26 cellular contexts compared by ENCODE assay signal in the genomic region with DNA sequence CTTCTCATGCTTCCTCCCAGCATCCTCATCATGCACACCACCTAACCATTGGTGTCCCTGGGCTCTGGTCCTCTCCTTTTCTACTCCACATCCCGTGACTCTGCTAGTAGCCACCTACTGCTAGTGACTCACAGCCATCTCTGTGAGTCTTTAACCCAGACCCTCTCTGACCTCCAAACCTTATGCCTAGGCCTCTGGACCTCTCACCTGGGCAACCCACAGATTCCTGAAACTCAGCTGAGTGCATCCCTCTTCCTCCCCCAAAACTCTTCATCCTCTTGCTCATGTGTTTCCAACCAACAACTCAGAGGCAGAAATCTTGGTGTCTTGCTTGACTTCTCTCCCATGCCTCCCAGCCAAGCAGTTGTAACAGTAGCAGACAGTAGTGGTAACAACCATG. TPM values are rescaled to one million over a fixed set of nuclear protein-coding genes. Genes with fewer than 3 reads are reported as not detected.
"Had no signal": no experiment of that assay in that cellular context is flagged by ENCODE, and none has a peak within 500 bp of the region (broad histone marks: within the 10 kb centered on the region; RNA-seq: fewer than 3 reads in every experiment).

No MANE protein-coding gene starts in this region.

- H3K36me3 ChIP-seq: neutrophil, pancreas, right lobe of liver, sigmoid colon, stomach, thoracic aorta, thyroid gland, tibial nerve, upper lobe of left lung, uterus had no signal

- H3K27ac ChIP-seq: neutrophil, pancreas, psoas muscle, right lobe of liver, sigmoid colon, stomach, thoracic aorta, thyroid gland, tibial nerve, upper lobe of left lung, uterus had no signal

- H3K4me1 ChIP-seq: pancreas, psoas muscle, right lobe of liver, sigmoid colon, stomach, tibial nerve, uterus had no signal

- H3K4me3 Mint-ChIP-seq: naive thymus-derived CD4-positive, alpha-beta T cell; nephron; stimulated activated effector memory CD8-positive, alpha-beta T cell treated with anti-CD3 and anti-CD28 coated beads, Interleukin-12 subunit alpha, Interleukin-12 subunit beta, amount 100 ng/mL, for 72 hours; stimulated activated naive B cell treated with anti-CD40 and anti-IgM and Interleukin-4, amounts not matched to agents 10 μg/mL and 1 μg/mL and 100 μg/mL, for 72 hours; stimulated activated naive CD8-positive, alpha-beta T cell treated with anti-CD3 and anti-CD28 coated beads, Interleukin-15, Interleukin-2, amounts not matched to agents 100 ng/mL and 50 ng/mL, for 24 hours had no signal

- H3K4me1 Mint-ChIP-seq: nephron; stimulated activated naive B cell treated with anti-CD40 and anti-IgM and Interleukin-4, amounts not matched to agents 10 μg/mL and 1 μg/mL and 100 μg/mL, for 72 hours had no signal

- H3K9me3 ChIP-seq: neutrophil, pancreas, thoracic aorta, thyroid gland, uterus had no signal

- H3K9me3 Mint-ChIP-seq: stimulated activated naive CD8-positive, alpha-beta T cell treated with anti-CD3 and anti-CD28 coated beads, Interleukin-15, Interleukin-2, amounts not matched to agents 100 ng/mL and 50 ng/mL, for 24 hours had no signal

- H3K27me3 ChIP-seq: neutrophil, pancreas, right lobe of liver, sigmoid colon, stomach, thyroid gland, tibial nerve, upper lobe of left lung, uterus had no signal

- ATAC-seq: naive thymus-derived CD4-positive, alpha-beta T cell; pancreas; psoas muscle; right cardiac atrium; right lobe of liver; stimulated activated effector memory CD8-positive, alpha-beta T cell treated with anti-CD3 and anti-CD28 coated beads, Interleukin-12 subunit alpha, Interleukin-12 subunit beta, amount 100 ng/mL, for 72 hours; stimulated activated naive B cell treated with anti-CD40 and anti-IgM and Interleukin-4, amounts not matched to agents 10 μg/mL and 1 μg/mL and 100 μg/mL, for 72 hours had no signal

- H3K27me3 Mint-ChIP-seq: progenitor cell of endocrine pancreas; stimulated activated naive CD8-positive, alpha-beta T cell treated with anti-CD3 and anti-CD28 coated beads, Interleukin-15, Interleukin-2, amounts not matched to agents 100 ng/mL and 50 ng/mL, for 24 hours had no signal

- H3K4me3 ChIP-seq: pancreas, psoas muscle, right lobe of liver, sigmoid colon, stomach, thoracic aorta, thyroid gland, tibial nerve, upper lobe of left lung, uterus had no signal

- DNase-seq: naive thymus-derived CD4-positive, alpha-beta T cell; nucleus accumbens; pancreas; psoas muscle; right cardiac atrium; right lobe of liver; sigmoid colon; small intestine; stimulated activated CD4-positive, alpha-beta T cell treated with anti-CD3 and anti-CD28 coated beads, Interleukin-15, amount 100 ng/mL, for 24 hours; stimulated activated CD4-positive, alpha-beta T cell treated with anti-CD3 and anti-CD28 coated beads, Interleukin-2, amount 100 ng/mL, for 24 hours; stimulated activated CD4-positive, alpha-beta T cell treated with anti-CD3 and anti-CD28 coated beads, Interleukin-2, amount 100 ng/mL, for 48 hours; stimulated activated CD4-positive, alpha-beta T cell treated with anti-CD3 and anti-CD28 coated beads, Interleukin-4, amount 100 ng/mL, for 24 hours; stimulated activated naive B cell treated with anti-CD40 and anti-IgM and Interleukin-4, amounts not matched to agents 10 μg/mL and 1 μg/mL and 100 μg/mL, for 72 hours; stimulated activated naive CD4-positive, alpha-beta T cell treated with Interleukin-2 at 50 U/mL for 16 hours; stomach; thyroid gland; trophoblast cell; upper lobe of left lung; uterus had no signal

- H3K36me3 Mint-ChIP-seq: stimulated activated effector memory CD8-positive, alpha-beta T cell treated with anti-CD3 and anti-CD28 coated beads, Interleukin-12 subunit alpha, Interleukin-12 subunit beta, amount 100 ng/mL, for 72 hours; stimulated activated naive B cell treated with anti-CD40 and anti-IgM and Interleukin-4, amounts not matched to agents 10 μg/mL and 1 μg/mL and 100 μg/mL, for 72 hours had no signal

- H3K27ac Mint-ChIP-seq: naive thymus-derived CD4-positive, alpha-beta T cell; nephron; progenitor cell of endocrine pancreas; stimulated activated effector memory CD8-positive, alpha-beta T cell treated with anti-CD3 and anti-CD28 coated beads, Interleukin-12 subunit alpha, Interleukin-12 subunit beta, amount 100 ng/mL, for 72 hours; stimulated activated naive B cell treated with anti-CD40 and anti-IgM and Interleukin-4, amounts not matched to agents 10 μg/mL and 1 μg/mL and 100 μg/mL, for 72 hours; stimulated activated naive CD8-positive, alpha-beta T cell treated with anti-CD3 and anti-CD28 coated beads, Interleukin-15, Interleukin-2, amounts not matched to agents 100 ng/mL and 50 ng/mL, for 24 hours had no signal

RNA-seq across cellular contexts. Expression of gene SLCO2A1, which starts 20.0 kb away (rescaled TPM):
- total RNA-seq: naive thymus-derived CD4-positive, alpha-beta T cell had no signal
